ENCODE assay signal across 19 cellular contexts in the genomic region with DNA sequence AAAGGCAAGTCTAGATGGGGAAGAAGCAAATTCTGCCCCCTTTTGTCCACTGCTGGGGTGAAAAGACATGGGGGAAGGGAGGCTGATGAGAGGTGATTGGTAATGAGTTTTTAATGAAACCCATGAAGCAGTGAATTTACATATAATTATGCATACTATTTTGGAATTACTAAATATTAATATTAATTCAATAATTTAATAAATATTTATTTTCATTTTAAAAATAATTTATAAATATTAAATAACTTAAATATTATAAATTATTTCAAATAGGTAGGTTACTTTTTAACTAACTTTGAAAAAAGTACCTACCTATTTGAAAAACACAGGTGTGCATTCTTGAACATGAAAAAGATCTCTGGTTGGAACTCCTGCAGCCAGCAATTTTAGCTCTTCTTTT.
DNase-seq lines count a peak whose midpoint lies in the region; ATAC-seq, FAIRE-seq and TF ChIP-seq lines count a peak whose summit lies in the region.
"Had no signal": no experiment of that assay in that cellular context is flagged by ENCODE, and none has a peak within 500 bp of the region (broad histone marks: within the 10 kb centered on the region; RNA-seq: fewer than 3 reads in every experiment).

No MANE protein-coding gene starts in this region.

- DNase-seq in RCC 7860 (ENCODE audit: low spot score): no peak
- no peak for DNase-seq in endodermal cell
- DNase-seq in memory B cell (ENCODE audit: low spot score in 2 of 2): no peak
- DNase-seq in Caco-2: no peak
- no peak for DNase-seq in tibial nerve (ENCODE audit: low spot score in 2 of 2)
- no peak for DNase-seq in activated T-cell treated with anti-CD3 and anti-CD28 coated beads, Interleukin-2, amount 50 U/mL, for 1 hour
- DNase-seq: AML-193; CD4-positive, alpha-beta T cell; DMS153; DMS79; GF-D8; H7; KBM-7 had no signal

- H3K9me3 ChIP-seq in endodermal cell (ENCODE audit: control insufficient read depth, low read length): no peaks in the 10 kb centered on the region
- H3K9me3 ChIP-seq in Caco-2: no peaks in the 10 kb centered on the region
- no peaks in the 10 kb centered on the region for H3K9me3 ChIP-seq in tibial nerve
- H3K9me3 ChIP-seq: A549 had no signal

- H3K36me3 Mint-ChIP-seq in endodermal cell (ENCODE audit: low read depth) (no peaks in the 10 kb centered on the region), memory B cell (no peaks in the 10 kb centered on the region), Caco-2 (ENCODE audit: insufficient read depth, unreplicated experiment) (no peaks in the 10 kb centered on the region)

- H3K4me1 Mint-ChIP-seq in endodermal cell: peaks cover 2% of the 10 kb centered on the region
- no peaks in the 10 kb centered on the region for H3K4me1 Mint-ChIP-seq in memory B cell
- no peaks in the 10 kb centered on the region for H3K4me1 Mint-ChIP-seq in Caco-2 (ENCODE audit: low read depth, unreplicated experiment)
- H3K4me1 Mint-ChIP-seq: GM23338, IgD-negative memory B cell had no signal

- H3K4me3 ChIP-seq in endodermal cell (ENCODE audit: low read length) (no peak overlapping the region), Caco-2 (ENCODE audit: low read depth, low read length) (no peak overlapping the region), tibial nerve (no peak overlapping the region)
- H3K4me3 ChIP-seq: A549, GM23338 had no signal

- H3K27ac ChIP-seq in endodermal cell (ENCODE audit: low read depth, low read length): no peak overlapping the region
- no peak overlapping the region for H3K27ac ChIP-seq in tibial nerve
- H3K27ac ChIP-seq: A549, C4-2B had no signal

- no peak for TF ChIP-seq EP300 in tibial nerve (IDR thresholded peaks at IDR 0.05)

- peak; percentile 28 for TF ChIP-seq CTCF in endodermal cell (conservative IDR thresholded peaks at IDR 0.05)
- TF ChIP-seq CTCF in Caco-2 (IDR thresholded peaks at IDR 0.05; ENCODE audit: insufficient read depth in 1 of 2, low read depth in 1 of 2, low read length in 1 of 2, severe bottlenecking in 1 of 2, unreplicated experiment in 1 of 2): no peak
- no peak for TF ChIP-seq CTCF in tibial nerve (IDR thresholded peaks at IDR 0.05)

- H3K9me3 Mint-ChIP-seq in endodermal cell (peaks cover 2% of the 10 kb centered on the region), memory B cell (no peaks in the 10 kb centered on the region), Caco-2 (ENCODE audit: unreplicated experiment) (no peaks in the 10 kb centered on the region)
- H3K9me3 Mint-ChIP-seq: CD4-positive, alpha-beta T cell; GM23338 had no signal

- TF ChIP-seq POLR2A in tibial nerve (IDR thresholded peaks at IDR 0.05): no peak

- no peak overlapping the region for H3K27ac Mint-ChIP-seq in endodermal cell
- peak overlapping the region; percentile 31 for H3K27ac Mint-ChIP-seq in memory B cell
- no peak overlapping the region for H3K27ac Mint-ChIP-seq in Caco-2 (ENCODE audit: unreplicated experiment)
- H3K27ac Mint-ChIP-seq: CD4-positive, alpha-beta T cell; GM23338; IgD-negative memory B cell had no signal

- H3K4me1 ChIP-seq in endodermal cell (ENCODE audit: control insufficient read depth, insufficient read depth, low read length): no peaks in the 10 kb centered on the region
- H3K4me1 ChIP-seq in Caco-2: no peaks in the 10 kb centered on the region
- no peaks in the 10 kb centered on the region for H3K4me1 ChIP-seq in tibial nerve
- H3K4me1 ChIP-seq: A549 had no signal

- no peak overlapping the region for H3K9ac ChIP-seq in endodermal cell (ENCODE audit: extremely low read depth, low read length, poor library complexity, severe bottlenecking)

- no peaks in the 10 kb centered on the region for H3K27me3 Mint-ChIP-seq in endodermal cell (ENCODE audit: insufficient read depth)
- no peaks in the 10 kb centered on the region for H3K27me3 Mint-ChIP-seq in memory B cell
- no peaks in the 10 kb centered on the region for H3K27me3 Mint-ChIP-seq in Caco-2 (ENCODE audit: insufficient read depth, unreplicated experiment)
- H3K27me3 Mint-ChIP-seq: CD4-positive, alpha-beta T cell; IgD-negative memory B cell had no signal

- H3K4me3 Mint-ChIP-seq in endodermal cell: no peak overlapping the region
- H3K4me3 Mint-ChIP-seq in memory B cell: no peak overlapping the region
- no peak overlapping the region for H3K4me3 Mint-ChIP-seq in Caco-2 (ENCODE audit: unreplicated experiment)
- H3K4me3 Mint-ChIP-seq: CD4-positive, alpha-beta T cell; GM23338; IgD-negative memory B cell had no signal

- H3K27me3 ChIP-seq in endodermal cell (ENCODE audit: control insufficient read depth, insufficient read depth, low read length, poor library complexity, severe bottlenecking) (no peaks in the 10 kb centered on the region), Caco-2 (replicated peaks; ENCODE audit: control insufficient read depth, insufficient read depth, low read length) (no peaks in the 10 kb centered on the region), tibial nerve (no peaks in the 10 kb centered on the region)

- POLR2A ChIA-PET in Caco-2 (lab: Charles Lee): no interaction called here

- BruUV-seq in Caco-2 (replicated peaks; lab: Mats Ljungman, UMichigan): no TSS peak

- CTCF ChIA-PET in Caco-2 (lab: Charles Lee): no interaction called here

- FAIRE-seq in RCC 7860 (lab: Jason Lieb, UNC): peak; percentile 24
- FAIRE-seq: A549, GM19239, HepG2 had no signal

- ATAC-seq in memory B cell (ENCODE audit: low read depth): no peak
- ATAC-seq: A549, GM23338, HepG2 had no signal

- H3K36me3 ChIP-seq in endodermal cell (ENCODE audit: control insufficient read depth, insufficient read depth, low read length): no peaks in the 10 kb centered on the region
- no peaks in the 10 kb centered on the region for H3K36me3 ChIP-seq in Caco-2 (ENCODE audit: control insufficient read depth, insufficient read depth, low read length)
- no peaks in the 10 kb centered on the region for H3K36me3 ChIP-seq in tibial nerve

- intact Hi-C loops in Caco-2 (cut with micrococcal nuclease; ENCODE audit: unreplicated experiment): no loop called here
